23 cellular contexts compared by ENCODE assay signal in the genomic region with DNA sequence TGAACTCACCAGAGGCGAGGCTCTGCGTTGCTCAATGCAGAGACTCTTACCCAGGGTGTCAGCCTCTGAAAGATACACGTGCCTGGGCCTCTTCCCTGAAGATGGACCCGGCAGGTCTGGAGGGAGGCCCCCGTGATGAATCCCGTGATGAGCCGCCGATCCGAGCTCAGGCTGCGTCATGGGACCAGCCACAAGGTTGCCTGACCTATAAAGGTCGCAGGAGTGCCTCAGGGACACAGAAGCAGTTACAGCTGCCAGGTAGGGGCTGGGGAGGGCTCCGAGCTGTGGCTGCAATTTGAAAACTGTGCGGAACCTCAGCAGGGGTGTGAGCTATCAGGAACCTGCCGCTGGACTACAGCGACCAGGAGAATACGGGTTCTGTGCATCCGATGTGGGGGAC.
"Had no signal": no experiment of that assay in that cellular context is flagged by ENCODE, and none has a peak within 500 bp of the region (broad histone marks: within the 10 kb centered on the region; RNA-seq: fewer than 3 reads in every experiment).

No MANE protein-coding gene starts in this region.

- H3K4me1 Mint-ChIP-seq: immature natural killer cell, natural killer cell had no signal

- H3K27ac Mint-ChIP-seq: effector memory CD8-positive, alpha-beta T cell; immature natural killer cell; mesothelial cell of epicardium; natural killer cell had no signal

- H3K4me3 Mint-ChIP-seq: effector memory CD8-positive, alpha-beta T cell; immature natural killer cell; mesothelial cell of epicardium; natural killer cell; neural crest cell had no signal

- H3K4me1 ChIP-seq: esophagus squamous epithelium, gastroesophageal sphincter, right atrium auricular region, suprapubic skin, thyroid gland, upper lobe of left lung, vagina had no signal

- ATAC-seq: effector memory CD8-positive, alpha-beta T cell; gastroesophageal sphincter; left cardiac atrium; natural killer cell had no signal

- H3K9me3 ChIP-seq: esophagus squamous epithelium, gastroesophageal sphincter, ovary, right atrium auricular region, sigmoid colon, suprapubic skin, thyroid gland, upper lobe of left lung, vagina had no signal

- H3K36me3 Mint-ChIP-seq: immature natural killer cell, mesothelial cell of epicardium, natural killer cell had no signal

- H3K4me3 ChIP-seq: dorsolateral prefrontal cortex, esophagus squamous epithelium, gastroesophageal sphincter, ovary, right atrium auricular region, sigmoid colon, skin epidermis, suprapubic skin, thyroid gland, upper lobe of left lung, vagina had no signal

- H3K9me3 Mint-ChIP-seq: effector memory CD8-positive, alpha-beta T cell; immature natural killer cell; mesothelial cell of epicardium; natural killer cell; neural crest cell had no signal

- H3K36me3 ChIP-seq: esophagus squamous epithelium, gastroesophageal sphincter, ovary, right atrium auricular region, sigmoid colon, suprapubic skin, thyroid gland, upper lobe of left lung, vagina had no signal

- H3K27ac ChIP-seq: dorsolateral prefrontal cortex, esophagus squamous epithelium, gastroesophageal sphincter, ovary, right atrium auricular region, sigmoid colon, skin epidermis, suprapubic skin, thyroid gland, upper lobe of left lung, vagina had no signal

- H3K27me3 ChIP-seq: gastroesophageal sphincter, ovary, right atrium auricular region, sigmoid colon, suprapubic skin, thyroid gland, upper lobe of left lung, vagina had no signal

- DNase-seq: cortex of kidney; effector memory CD8-positive, alpha-beta T cell; esophagus squamous epithelium; foreskin fibroblast; immature natural killer cell; kidney; left cardiac atrium; natural killer cell; nucleus accumbens; ovary; sigmoid colon; stimulated activated CD4-positive, alpha-beta T cell treated with anti-CD3 and anti-CD28 coated beads, Interleukin-4, amount 100 ng/mL, for 4 hours; stimulated activated naive CD4-positive, alpha-beta T cell treated with Interleukin-2 at 50 U/mL for 16 hours; thyroid gland had no signal
